ENCODE assay signal across 22 cellular contexts in genomic region chr4:176437756-176438155, GRCh38.
A peak's percentile ranks its signal among the peaks of the same experiment; 100 is the strongest.
DNase-seq lines count a peak whose midpoint lies in the region; ATAC-seq and TF ChIP-seq lines count a peak whose summit lies in the region.
"Had no signal": no experiment of that assay in that cellular context is flagged by ENCODE, and none has a peak within 500 bp of the region (broad histone marks: within the 10 kb centered on the region; RNA-seq: fewer than 3 reads in every experiment).

No MANE protein-coding gene starts in this region.

- no TSS peak for BruUV-seq in A673 (replicated peaks; lab: Mats Ljungman, UMichigan)

- H3K4me1 ChIP-seq in SK-N-SH (ENCODE audit: control insufficient read depth in 1 of 2, insufficient read depth in 2 of 2, low read depth in 1 of 2, low read length in 1 of 2) (no peaks in the 10 kb centered on the region; a peak in 1 of 4 replicates), RWPE2 (ENCODE audit: insufficient read depth, poor library complexity, severe bottlenecking) (peaks cover 27% of the 10 kb centered on the region), foreskin keratinocyte (peaks cover 32% of the 10 kb centered on the region), A673 (ENCODE audit: insufficient read depth, low read length, poor library complexity, severe bottlenecking) (no peaks in the 10 kb centered on the region), lower lobe of right lung (no peaks in the 10 kb centered on the region)

- no peak for DNase-seq in SK-N-SH
- DNase-seq in RWPE2 (ENCODE audit: low spot score): no peak
- DNase-seq in foreskin keratinocyte: peak in 1 of 2 donors; percentile 18
- DNase-seq in A673 (ENCODE audit: low spot score): no peak
- DNase-seq in activated naive CD4-positive, alpha-beta T cell treated with anti-CD3 and anti-CD28 coated beads, Interleukin-2, amount 10 ng/mL, durations not matched to agents 7 days and 5 days: no peak
- DNase-seq in lower lobe of right lung: no peak
- DNase-seq: C1 segment of cervical spinal cord; CD8-positive, alpha-beta T cell; GDM1; H9; NCI-H1417; NCI-H1694 treated with DMSO at 0.1 percent for 48 hours; NCI-H2081 treated with DMSO at 0.1 percent for 48 hours; NCI-H2171 treated with DMSO at 0.1 percent for 48 hours; NCI-H524 treated with DMSO at 0.1 percent for 48 hours; NCI-H82; SHP77 treated with DMSO at 0.1 percent for 48 hours; T-cell had no signal

- H3K4me3 ChIP-seq in SK-N-SH (ENCODE audit: low read depth in 2 of 2, low read length in 1 of 2): no peak overlapping the region
- no peak overlapping the region for H3K4me3 ChIP-seq in RWPE2 (ENCODE audit: severe bottlenecking)
- H3K4me3 ChIP-seq in A673 (ENCODE audit: low read depth, low read length, poor library complexity, severe bottlenecking): no peak overlapping the region
- H3K4me3 ChIP-seq in lower lobe of right lung: no peak overlapping the region

- H3K9me2 ChIP-seq in SK-N-SH: no peaks in the 10 kb centered on the region

- intact Hi-C loops in A673 (cut with micrococcal nuclease; ENCODE audit: unreplicated experiment): no loop called here
- intact Hi-C loops in lower lobe of right lung (cut with DNase I): no loop called here

- H3K4me3 Mint-ChIP-seq in activated naive CD4-positive, alpha-beta T cell treated with anti-CD3 and anti-CD28 coated beads, Interleukin-2, amount 10 ng/mL, durations not matched to agents 7 days and 5 days: no peak overlapping the region
- H3K4me3 Mint-ChIP-seq: CD8-positive, alpha-beta T cell; H9; IgD-negative memory B cell; T-cell had no signal

- CTCF ChIA-PET in SK-N-SH (lab: Yijun Ruan, JAX): no interaction called here
- CTCF ChIA-PET in A673 (lab: Charles Lee): no interaction called here
- CTCF ChIA-PET in activated naive CD4-positive, alpha-beta T cell treated with anti-CD3 and anti-CD28 coated beads, Interleukin-2, amount 10 ng/mL, durations not matched to agents 7 days and 5 days (lab: Charles Lee): no interaction called here

- H3K27ac ChIP-seq in SK-N-SH (ENCODE audit: low read depth in 2 of 2, low read length in 1 of 2): peak overlapping the region; percentile 79 to 91; a peak in 3 of 4 replicates
- peak overlapping the region; percentile 33 for H3K27ac ChIP-seq in RWPE2 (ENCODE audit: poor library complexity, severe bottlenecking)
- H3K27ac ChIP-seq in foreskin keratinocyte: peak overlapping the region; percentile 96
- no peak overlapping the region for H3K27ac ChIP-seq in A673 (ENCODE audit: low read depth, low read length, poor library complexity, severe bottlenecking)
- no peak overlapping the region for H3K27ac ChIP-seq in lower lobe of right lung
- H3K27ac ChIP-seq: 22Rv1 had no signal

- TF ChIP-seq EP300 in SK-N-SH (IDR thresholded peaks at IDR 0.05; ENCODE audit: borderline replicate concordance in 1 of 2, low read depth in 1 of 2, low read length in 1 of 2): no peak

- POLR2A ChIA-PET in SK-N-SH (lab: Yijun Ruan, JAX) (no interaction called here), A673 (lab: Charles Lee; ENCODE audit: low non-redundant PET) (no interaction called here)

- no peak overlapping the region for H3K4me2 ChIP-seq in SK-N-SH

- no peak for TF ChIP-seq RAD21 in SK-N-SH (IDR thresholded peaks at IDR 0.05; ENCODE audit: low read length)

- no peaks in the 10 kb centered on the region for H3K27me3 Mint-ChIP-seq in activated naive CD4-positive, alpha-beta T cell treated with anti-CD3 and anti-CD28 coated beads, Interleukin-2, amount 10 ng/mL, durations not matched to agents 7 days and 5 days
- H3K27me3 Mint-ChIP-seq: T-cell had no signal

- H4K20me1 ChIP-seq in SK-N-SH (ENCODE audit: insufficient read depth): no peaks in the 10 kb centered on the region

- H3K36me3 Mint-ChIP-seq in activated naive CD4-positive, alpha-beta T cell treated with anti-CD3 and anti-CD28 coated beads, Interleukin-2, amount 10 ng/mL, durations not matched to agents 7 days and 5 days: no peaks in the 10 kb centered on the region
- H3K36me3 Mint-ChIP-seq: CD8-positive, alpha-beta T cell; IgD-negative memory B cell; T-cell had no signal

- ATAC-seq in SK-N-SH treated with all-trans-retinoic acid at 6 μM for 48 hours (no peak), RWPE2 (ENCODE audit: low read depth) (no peak), foreskin keratinocyte (no peak), HG03159 (IDR thresholded peaks at IDR 0.05; ENCODE audit: unreplicated experiment) (no peak), lower lobe of right lung (no peak)
- ATAC-seq: CD8-positive, alpha-beta T cell; T-cell had no signal

- H3K9me3 ChIP-seq in SK-N-SH (no peaks in the 10 kb centered on the region), RWPE2 (ENCODE audit: severe bottlenecking) (no peaks in the 10 kb centered on the region), A673 (ENCODE audit: low read depth, low read length, poor library complexity, severe bottlenecking) (no peaks in the 10 kb centered on the region), lower lobe of right lung (no peaks in the 10 kb centered on the region)

- H3K79me2 ChIP-seq in SK-N-SH (ENCODE audit: insufficient read depth): no peaks in the 10 kb centered on the region

- peaks cover 27% of the 10 kb centered on the region for H3F3A ChIP-seq in SK-N-SH (replicated peaks; ENCODE audit: insufficient read depth)

- H3K27ac Mint-ChIP-seq in activated naive CD4-positive, alpha-beta T cell treated with anti-CD3 and anti-CD28 coated beads, Interleukin-2, amount 10 ng/mL, durations not matched to agents 7 days and 5 days: no peak overlapping the region
- H3K27ac Mint-ChIP-seq: CD8-positive, alpha-beta T cell; H9; IgD-negative memory B cell; T-cell had no signal

- H3K9ac ChIP-seq in SK-N-SH: no peak overlapping the region

- peaks cover 6% of the 10 kb centered on the region for H3K4me1 Mint-ChIP-seq in activated naive CD4-positive, alpha-beta T cell treated with anti-CD3 and anti-CD28 coated beads, Interleukin-2, amount 10 ng/mL, durations not matched to agents 7 days and 5 days
- H3K4me1 Mint-ChIP-seq: H9 had no signal

- WGBS in SK-N-SH (ENCODE audit: low lambda C conversion rate): 33% methylated on average over 1 of the region's 1 CpG

- H3K27me3 ChIP-seq in SK-N-SH (ENCODE audit: insufficient read depth) (no peaks in the 10 kb centered on the region; the same call in 1 of the 2 replicates), RWPE2 (ENCODE audit: insufficient read depth, poor library complexity, severe bottlenecking) (no peaks in the 10 kb centered on the region), foreskin keratinocyte (no peaks in the 10 kb centered on the region), A673 (replicated peaks; ENCODE audit: insufficient read depth, low read depth, low read length, poor library complexity) (peaks cover 27% of the 10 kb centered on the region), lower lobe of right lung (ENCODE audit: low read depth) (no peaks in the 10 kb centered on the region)

- no peaks in the 10 kb centered on the region for H3K9me3 Mint-ChIP-seq in activated naive CD4-positive, alpha-beta T cell treated with anti-CD3 and anti-CD28 coated beads, Interleukin-2, amount 10 ng/mL, durations not matched to agents 7 days and 5 days
- H3K9me3 Mint-ChIP-seq: CD8-positive, alpha-beta T cell; H9 had no signal

- H2AFZ ChIP-seq in SK-N-SH (ENCODE audit: low read depth): no peak overlapping the region

- no peak for TF ChIP-seq CTCF in SK-N-SH (IDR thresholded peaks at IDR 0.05)
- no peak for TF ChIP-seq CTCF in RWPE2 (IDR thresholded peaks at IDR 0.05; ENCODE audit: poor library complexity, severe bottlenecking)
- TF ChIP-seq CTCF in foreskin keratinocyte (conservative IDR thresholded peaks at IDR 0.05): no peak
- no peak for TF ChIP-seq CTCF in A673 (conservative IDR thresholded peaks at IDR 0.05; ENCODE audit: low read depth, low read length)
- TF ChIP-seq CTCF in lower lobe of right lung (IDR thresholded peaks at IDR 0.05): no peak

- H3K36me3 ChIP-seq in SK-N-SH (replicated peaks in 1 of 2; ENCODE audit: control insufficient read depth in 1 of 2, insufficient read depth in 2 of 2, low read length in 1 of 2) (no peaks in the 10 kb centered on the region), RWPE2 (ENCODE audit: low read depth) (no peaks in the 10 kb centered on the region), A673 (ENCODE audit: insufficient read depth, low read length, poor library complexity, severe bottlenecking) (no peaks in the 10 kb centered on the region), lower lobe of right lung (no peaks in the 10 kb centered on the region)

TF ChIP-seq in SK-N-SH, 30 proteins besides CTCF, POLR2A, EP300 and RAD21:
- TF ChIP-seq RCOR1 (IDR thresholded peaks at IDR 0.05; ENCODE audit: low read length) (no peak), EZH2phosphoT487 (IDR thresholded peaks at IDR 0.05; ENCODE audit: borderline replicate concordance, low read depth) (no peak), TCF12 (IDR thresholded peaks at IDR 0.05) (no peak), RXRA (IDR thresholded peaks at IDR 0.05; ENCODE audit: borderline replicate concordance, low read depth) (no peak), NRF1 (IDR thresholded peaks at IDR 0.05; ENCODE audit: low read depth, low read length) (no peak)

TF ChIP-seq in SK-N-SH treated with all-trans-retinoic acid at 6 μM for 48 hours, 23 proteins besides CTCF, POLR2A, EP300 and RAD21:
- no peak for TF ChIP-seq TSHZ2 (CRISPR knock-in tag; IDR thresholded peaks at IDR 0.05)
- TF ChIP-seq ARNTL (CRISPR knock-in tag; IDR thresholded peaks at IDR 0.05; ENCODE audit: borderline replicate concordance, low read depth): no peak
- no peak for TF ChIP-seq ZNF70 (CRISPR knock-in tag; IDR thresholded peaks at IDR 0.05)
- no peak for TF ChIP-seq ZFP3 (CRISPR knock-in tag; IDR thresholded peaks at IDR 0.05)

Comparison
In these comparisons a context has a peak if more than half of its experiments do, and no peak if none do; other contexts are left out.
1. H3K27ac ChIP-seq: peak in SK-N-SH (2 of 2), RWPE2 (single experiment) and foreskin keratinocyte (single experiment); none in A673 (single experiment) and lower lobe of right lung (single experiment).